22 cellular contexts compared by ENCODE assay signal in the genomic region with DNA sequence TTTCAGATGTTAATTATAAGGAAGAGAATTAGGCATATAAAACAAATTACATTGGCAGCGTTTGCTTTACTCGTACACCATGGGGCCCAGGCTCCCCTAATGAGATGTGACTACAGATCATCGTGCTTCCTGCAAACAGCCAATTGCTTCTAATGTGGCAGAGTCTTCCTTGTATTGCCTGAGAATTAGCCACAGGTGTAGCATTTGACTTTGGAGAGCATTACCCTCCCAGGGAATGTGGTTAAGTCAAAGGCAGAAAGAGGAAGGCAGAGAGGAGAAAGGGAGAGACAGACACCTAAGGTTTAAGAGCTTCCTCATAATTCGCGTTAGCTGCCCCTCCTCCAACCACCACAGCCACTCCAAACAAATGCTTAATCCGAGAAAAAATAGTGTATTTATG.
A peak's percentile ranks its signal among the peaks of the same experiment; 100 is the strongest.
DNase-seq lines count a peak whose midpoint lies in the region; ATAC-seq lines count a peak whose summit lies in the region.
"Had no signal": no experiment of that assay in that cellular context is flagged by ENCODE, and none has a peak within 500 bp of the region (broad histone marks: within the 10 kb centered on the region; RNA-seq: fewer than 3 reads in every experiment).

No MANE protein-coding gene starts in this region.

- H3K4me3 Mint-ChIP-seq in activated T-helper 1 cell treated with anti-CD3 and anti-CD28 coated beads, Interleukin-12 subunit alpha, Interleukin-12 subunit beta, Interleukin-2, Interleukin-4 antibody, amounts not matched to agents 30 ng/mL and 10 ng/mL and 1 ng/mL, durations not matched to agents 14 hours and 24 hours and 36 hours = no peak overlapping the region
- H3K4me3 Mint-ChIP-seq: activated naive CD8-positive, alpha-beta T cell treated with anti-CD3 and anti-CD28 coated beads for 36 hours; naive B cell had no signal

- H3K4me1 Mint-ChIP-seq in activated T-helper 1 cell treated with anti-CD3 and anti-CD28 coated beads, Interleukin-12 subunit alpha, Interleukin-12 subunit beta, Interleukin-2, Interleukin-4 antibody, amounts not matched to agents 30 ng/mL and 10 ng/mL and 1 ng/mL, durations not matched to agents 14 hours and 24 hours and 36 hours (ENCODE audit: low read depth) = no peaks in the 10 kb centered on the region

- DNase-seq in NCI-H748 (lab: John Stamatoyannopoulos, UW; ENCODE audit: unreplicated experiment) = peak; percentile 1
- no peak for DNase-seq in NCI-H748 treated with DMSO at 0.1 percent for 48 hours (lab: John Stamatoyannopoulos, UW)
- peak; percentile 13 to 56 for DNase-seq in NCI-H2081 (lab: John Stamatoyannopoulos, UW)
- peak; percentile 5 for DNase-seq in SKM-1 (lab: John Stamatoyannopoulos, UW; ENCODE audit: unreplicated experiment)
- no peak for DNase-seq in NCI-H187 (lab: John Stamatoyannopoulos, UW)
- DNase-seq in DMS53 treated with DMSO at 0.1 percent for 48 hours (lab: John Stamatoyannopoulos, UW; ENCODE audit: unreplicated experiment) = no peak
- no peak for DNase-seq in activated T-helper 1 cell treated with anti-CD3 and anti-CD28 coated beads, Interleukin-12 subunit alpha, Interleukin-12 subunit beta, Interleukin-2, Interleukin-4 antibody, amounts not matched to agents 30 ng/mL and 10 ng/mL and 1 ng/mL, durations not matched to agents 14 hours and 24 hours and 36 hours (ENCODE audit: low spot score)
- DNase-seq: activated CD4-positive, alpha-beta T cell treated with anti-CD3 and anti-CD28 coated beads for 48 hours; activated naive CD8-positive, alpha-beta T cell treated with anti-CD3 and anti-CD28 coated beads for 36 hours; BE2C; effector memory CD4-positive, alpha-beta T cell; IMR-90; mesenchymal stem cell; naive B cell; NCI-H1048; NCI-H2171; NCI-H82; right cardiac atrium; stimulated activated CD4-positive, alpha-beta T cell treated with anti-CD3 and anti-CD28 coated beads, Interleukin-12 subunit alpha, Interleukin-12 subunit beta, amount 100 ng/mL, for 4 hours had no signal

- intact Hi-C loops in activated T-helper 1 cell treated with anti-CD3 and anti-CD28 coated beads, Interleukin-12 subunit alpha, Interleukin-12 subunit beta, Interleukin-2, Interleukin-4 antibody, amounts not matched to agents 30 ng/mL and 10 ng/mL and 1 ng/mL, durations not matched to agents 14 hours and 24 hours and 36 hours (cut with micrococcal nuclease) = no loop called here

- H3K36me3 Mint-ChIP-seq in activated T-helper 1 cell treated with anti-CD3 and anti-CD28 coated beads, Interleukin-12 subunit alpha, Interleukin-12 subunit beta, Interleukin-2, Interleukin-4 antibody, amounts not matched to agents 30 ng/mL and 10 ng/mL and 1 ng/mL, durations not matched to agents 14 hours and 24 hours and 36 hours (ENCODE audit: low read depth) = no peaks in the 10 kb centered on the region
- H3K36me3 Mint-ChIP-seq: activated naive CD8-positive, alpha-beta T cell treated with anti-CD3 and anti-CD28 coated beads for 36 hours; naive B cell had no signal

- H3K27me3 Mint-ChIP-seq in activated T-helper 1 cell treated with anti-CD3 and anti-CD28 coated beads, Interleukin-12 subunit alpha, Interleukin-12 subunit beta, Interleukin-2, Interleukin-4 antibody, amounts not matched to agents 30 ng/mL and 10 ng/mL and 1 ng/mL, durations not matched to agents 14 hours and 24 hours and 36 hours (ENCODE audit: insufficient read depth) = peaks cover 3% of the 10 kb centered on the region
- H3K27me3 Mint-ChIP-seq: activated naive CD8-positive, alpha-beta T cell treated with anti-CD3 and anti-CD28 coated beads for 36 hours had no signal

- no peak for ATAC-seq in GM18867 (IDR thresholded peaks at IDR 0.05; ENCODE audit: unreplicated experiment)
- ATAC-seq: esophagus mucosa, right cardiac atrium had no signal

- no peak overlapping the region for H3K27ac Mint-ChIP-seq in activated T-helper 1 cell treated with anti-CD3 and anti-CD28 coated beads, Interleukin-12 subunit alpha, Interleukin-12 subunit beta, Interleukin-2, Interleukin-4 antibody, amounts not matched to agents 30 ng/mL and 10 ng/mL and 1 ng/mL, durations not matched to agents 14 hours and 24 hours and 36 hours
- H3K27ac Mint-ChIP-seq: activated naive CD8-positive, alpha-beta T cell treated with anti-CD3 and anti-CD28 coated beads for 36 hours; activated T-helper 2 cell treated with anti-CD3 and anti-CD28 coated beads, Interferon-gamma antibody, Interleukin-2, Interleukin-4, amounts not matched to agents 10 μg/mL and 5 μg/mL and 100 μg/mL, durations not matched to agents 14 hours and 24 hours and 36 hours; naive B cell had no signal

- no peaks in the 10 kb centered on the region for H3K9me3 Mint-ChIP-seq in activated T-helper 1 cell treated with anti-CD3 and anti-CD28 coated beads, Interleukin-12 subunit alpha, Interleukin-12 subunit beta, Interleukin-2, Interleukin-4 antibody, amounts not matched to agents 30 ng/mL and 10 ng/mL and 1 ng/mL, durations not matched to agents 14 hours and 24 hours and 36 hours
- H3K9me3 Mint-ChIP-seq: activated naive CD8-positive, alpha-beta T cell treated with anti-CD3 and anti-CD28 coated beads for 36 hours; activated T-helper 2 cell treated with anti-CD3 and anti-CD28 coated beads, Interferon-gamma antibody, Interleukin-2, Interleukin-4, amounts not matched to agents 10 μg/mL and 5 μg/mL and 100 μg/mL, durations not matched to agents 14 hours and 24 hours and 36 hours had no signal

Comparison
In these comparisons a context has a peak if more than half of its experiments do, and no peak if none do; other contexts are left out.
1. DNase-seq: peak in NCI-H748 (single experiment), NCI-H2081 (2 of 2) and SKM-1 (single experiment); none in NCI-H748 treated with DMSO at 0.1 percent for 48 hours (single experiment), NCI-H187 (0 of 2), DMS53 treated with DMSO at 0.1 percent for 48 hours (single experiment) and activated T-helper 1 cell treated with anti-CD3 and anti-CD28 coated beads, Interleukin-12 subunit alpha, Interleukin-12 subunit beta, Interleukin-2, Interleukin-4 antibody, amounts not matched to agents 30 ng/mL and 10 ng/mL and 1 ng/mL, durations not matched to agents 14 hours and 24 hours and 36 hours (single experiment).